Comparison of ENCODE assay signal across 24 cellular contexts in genomic region chr9:35380016-35380415, GRCh38.
"Had no signal": no experiment of that assay in that cellular context is flagged by ENCODE, and none has a peak within 500 bp of the region (broad histone marks: within the 10 kb centered on the region; RNA-seq: fewer than 3 reads in every experiment).

No MANE protein-coding gene starts in this region.

- H3K36me3 ChIP-seq: ovary had no signal

- H3K4me1 ChIP-seq: left lung, right atrium auricular region, stomach, tibial artery, upper lobe of right lung had no signal

- H3K9me3 ChIP-seq: heart left ventricle, left lung, ovary, right atrium auricular region, right lobe of liver, stomach, thoracic aorta, tibial artery, upper lobe of right lung had no signal

- H3K27me3 ChIP-seq: heart left ventricle, left lung, ovary, right atrium auricular region, right lobe of liver, stomach, tibial artery, upper lobe of right lung had no signal

- DNase-seq: heart left ventricle; hypothalamus; immature natural killer cell; left lung; mesendoderm; naive thymus-derived CD4-positive, alpha-beta T cell; ovary; right lobe of liver; stimulated activated CD4-positive, alpha-beta T cell treated with anti-CD3 and anti-CD28 coated beads, Interleukin-12 subunit alpha, Interleukin-12 subunit beta, amount 100 ng/mL, for 4 hours; stimulated activated CD4-positive, alpha-beta T cell treated with anti-CD3 and anti-CD28 coated beads, Interleukin-15, amount 100 ng/mL, for 24 hours; stimulated activated CD4-positive, alpha-beta T cell treated with anti-CD3 and anti-CD28 coated beads, Interleukin-2, amount 100 ng/mL, for 24 hours; stimulated activated CD4-positive, alpha-beta T cell treated with anti-CD3 and anti-CD28 coated beads, Interleukin-4, amount 100 ng/mL, for 1 hour; stimulated activated naive B cell treated with anti-CD40 and anti-IgM and Interleukin-4, amounts not matched to agents 10 μg/mL and 1 μg/mL and 100 μg/mL, for 72 hours; stimulated activated naive CD8-positive, alpha-beta T cell treated with anti-CD3 and anti-CD28 coated beads, Interleukin-15, Interleukin-2, amounts not matched to agents 100 U/mL and 50 U/mL, for 24 hours; stomach; tibial artery; trophoblast cell; upper lobe of right lung had no signal

- H3K27ac ChIP-seq: heart left ventricle, left lung, ovary, right atrium auricular region, right lobe of liver, stomach, thoracic aorta, tibial artery, upper lobe of right lung had no signal

- ATAC-seq: heart left ventricle; naive thymus-derived CD4-positive, alpha-beta T cell; natural killer cell treated with Interleukin-12 subunit alpha and Interleukin-12 subunit beta and Interleukin-15 and Interleukin-18, amount 100 ng/mL, for 72 hours; stimulated activated naive B cell treated with anti-CD40 and anti-IgM and Interleukin-4, amounts not matched to agents 10 μg/mL and 1 μg/mL and 100 μg/mL, for 72 hours; stimulated activated naive CD8-positive, alpha-beta T cell treated with anti-CD3 and anti-CD28 coated beads, Interleukin-15, Interleukin-2, amounts not matched to agents 100 U/mL and 50 U/mL, for 24 hours had no signal

- FAIRE-seq: islet of Langerhans, urothelium cell line had no signal

- H3K4me3 ChIP-seq: heart left ventricle, left lung, lung, ovary, right atrium auricular region, right lobe of liver, stomach, thoracic aorta, tibial artery, upper lobe of right lung had no signal
